Comparison of ENCODE assay signal across 9 cellular contexts in genomic region chr6:34658605-34659218, GRCh38. TPM values are rescaled to one million over a fixed set of nuclear protein-coding genes. Genes with fewer than 3 reads are reported as not detected.
DNase-seq lines count a peak whose midpoint lies in the region; ATAC-seq lines count a peak whose summit lies in the region.
"Had no signal": no experiment of that assay in that cellular context is flagged by ENCODE, and none has a peak within 500 bp of the region (broad histone marks: within the 10 kb centered on the region; RNA-seq: fewer than 3 reads in every experiment).

No MANE protein-coding gene starts in this region.

- H3K36me3 Mint-ChIP-seq in activated T-helper 2 cell treated with anti-CD3 and anti-CD28 coated beads, Interferon-gamma antibody, Interleukin-2, Interleukin-4, amounts not matched to agents 10 μg/mL and 5 μg/mL and 100 μg/mL, durations not matched to agents 14 hours and 24 hours and 36 hours (ENCODE audit: low read depth): peaks cover 20% of the 10 kb centered on the region
- peaks cover 5 to 11% (median 10%) of the 10 kb centered on the region in 3 donors for H3K36me3 Mint-ChIP-seq in naive thymus-derived CD8-positive, alpha-beta T cell

- no peaks in the 10 kb centered on the region for H3K27me3 ChIP-seq in HUES64 (ENCODE audit: insufficient read depth, low read length)

- 0 out of 2 replicates have a peak overlapping the region, but pooled peaks have one; percentile 7 for H3K27ac ChIP-seq in HUES64 (ENCODE audit: low read depth, low read length)

- peaks cover 10% of the 10 kb centered on the region for H3K36me3 ChIP-seq in HUES64 (ENCODE audit: insufficient read depth, low read length)

- H3K27ac Mint-ChIP-seq in activated T-helper 2 cell treated with anti-CD3 and anti-CD28 coated beads, Interferon-gamma antibody, Interleukin-2, Interleukin-4, amounts not matched to agents 10 μg/mL and 5 μg/mL and 100 μg/mL, durations not matched to agents 14 hours and 24 hours and 36 hours: peak overlapping the region; percentile 38
- peak overlapping the region in 9 of 10 donors; percentile 40 to 85 (median 72) for H3K27ac Mint-ChIP-seq in naive thymus-derived CD8-positive, alpha-beta T cell

- H3K4me1 ChIP-seq in HUES64 (ENCODE audit: insufficient read depth, low read length): peaks cover 26% of the 10 kb centered on the region

- H3K9me3 Mint-ChIP-seq in activated T-helper 2 cell treated with anti-CD3 and anti-CD28 coated beads, Interferon-gamma antibody, Interleukin-2, Interleukin-4, amounts not matched to agents 10 μg/mL and 5 μg/mL and 100 μg/mL, durations not matched to agents 14 hours and 24 hours and 36 hours: no peaks in the 10 kb centered on the region
- H3K9me3 Mint-ChIP-seq in naive thymus-derived CD8-positive, alpha-beta T cell: no peaks in the 10 kb centered on the region

- POLR2A ChIA-PET in naive thymus-derived CD8-positive, alpha-beta T cell (lab: Charles Lee): interaction anchor here (2.2 to 2.9 kb wide), 2 partner anchors 14 to 38 kb away, joined by 8 to 29 read pairs; partner anchors contain the start of gene ILRUN

- 93% methylated on average over 6 of the region's 6 CpGs for WGBS in HUES64

- no peak overlapping the region for H3K4me3 Mint-ChIP-seq in activated T-helper 2 cell treated with anti-CD3 and anti-CD28 coated beads, Interferon-gamma antibody, Interleukin-2, Interleukin-4, amounts not matched to agents 10 μg/mL and 5 μg/mL and 100 μg/mL, durations not matched to agents 14 hours and 24 hours and 36 hours (ENCODE audit: low read depth)
- peak overlapping the region in 2 of 10 donors; percentile 15 to 38 for H3K4me3 Mint-ChIP-seq in naive thymus-derived CD8-positive, alpha-beta T cell

- intact Hi-C loops in activated T-helper 2 cell treated with anti-CD3 and anti-CD28 coated beads, Interferon-gamma antibody, Interleukin-2, Interleukin-4, amounts not matched to agents 10 μg/mL and 5 μg/mL and 100 μg/mL, durations not matched to agents 14 hours and 24 hours and 36 hours (cut with micrococcal nuclease): loop anchor here (5.0 kb wide), 1 partner anchor 46 kb away; no protein-coding TSS in a partner anchor

- no peaks in the 10 kb centered on the region for H3K9me3 ChIP-seq in HUES64 (ENCODE audit: insufficient read depth, low read depth, low read length)

- DNase-seq in COLO668 (lab: John Stamatoyannopoulos, UW; ENCODE audit: unreplicated experiment): peak; percentile 4
- DNase-seq in activated T-helper 2 cell treated with anti-CD3 and anti-CD28 coated beads, Interferon-gamma antibody, Interleukin-2, Interleukin-4, amounts not matched to agents 10 μg/mL and 5 μg/mL and 100 μg/mL, durations not matched to agents 14 hours and 24 hours and 36 hours (ENCODE audit: low spot score): no peak
- DNase-seq in naive thymus-derived CD8-positive, alpha-beta T cell: no peak
- DNase-seq in NCI-H524 treated with DMSO at 0.1 percent for 48 hours (lab: John Stamatoyannopoulos, UW): no peak
- DNase-seq in SKM-1 (lab: John Stamatoyannopoulos, UW; ENCODE audit: unreplicated experiment): no peak
- DNase-seq: GDM1, substantia nigra had no signal

- no peaks in the 10 kb centered on the region for H3K27me3 Mint-ChIP-seq in activated T-helper 2 cell treated with anti-CD3 and anti-CD28 coated beads, Interferon-gamma antibody, Interleukin-2, Interleukin-4, amounts not matched to agents 10 μg/mL and 5 μg/mL and 100 μg/mL, durations not matched to agents 14 hours and 24 hours and 36 hours (ENCODE audit: low read depth)
- no peaks in the 10 kb centered on the region for H3K27me3 Mint-ChIP-seq in naive thymus-derived CD8-positive, alpha-beta T cell

- H3K4me1 Mint-ChIP-seq in activated T-helper 2 cell treated with anti-CD3 and anti-CD28 coated beads, Interferon-gamma antibody, Interleukin-2, Interleukin-4, amounts not matched to agents 10 μg/mL and 5 μg/mL and 100 μg/mL, durations not matched to agents 14 hours and 24 hours and 36 hours (ENCODE audit: low read depth): peaks cover 55% of the 10 kb centered on the region
- peaks cover 21 to 66% (median 47%) of the 10 kb centered on the region in 4 donors for H3K4me1 Mint-ChIP-seq in naive thymus-derived CD8-positive, alpha-beta T cell

- no peak for ATAC-seq in naive thymus-derived CD8-positive, alpha-beta T cell
- ATAC-seq in GM21381 (IDR thresholded peaks at IDR 0.05; ENCODE audit: unreplicated experiment): no peak

- no peak overlapping the region for H3K4me3 ChIP-seq in HUES64 (ENCODE audit: low read length)

- no peak overlapping the region for H3K9ac ChIP-seq in HUES64 (ENCODE audit: low read depth, low read length)

RNA-seq across cellular contexts. Expression of gene ILRUN, which starts 37.9 kb away (rescaled TPM):
- polyA plus RNA-seq in HUES64 (2013, experiment 1 of 2): 41.1 TPM
- 43.5 TPM for polyA plus RNA-seq in HUES64 (2013, experiment 2 of 2)
- total RNA-seq in activated T-helper 2 cell treated with anti-CD3 and anti-CD28 coated beads, Interferon-gamma antibody, Interleukin-2, Interleukin-4, amounts not matched to agents 10 μg/mL and 5 μg/mL and 100 μg/mL, durations not matched to agents 14 hours and 24 hours and 36 hours: 68.7 and 72.9 TPM in 2 replicates
- total RNA-seq in naive thymus-derived CD8-positive, alpha-beta T cell: 10 to 100 TPM; 60.7 to 61.8 TPM
- 10 to 100 TPM; 10.5 to 14.5 (median 11.7) TPM for polyA plus RNA-seq in naive thymus-derived CD8-positive, alpha-beta T cell
